1 cellular context compared by ENCODE assay signal in genomic region chr10:135601-136464, GRCh38.
A peak's percentile ranks its signal among the peaks of the same experiment; 100 is the strongest.
TF ChIP-seq lines count a peak whose summit lies in the region.

No MANE protein-coding gene starts in this region.

TF ChIP-seq in K562, 482 proteins besides CTCF, POLR2A, EP300 and RAD21 (continued from another document and continues in another):
- TF ChIP-seq ATF6 (CRISPR knock-in tag; IDR thresholded peaks at IDR 0.05): no peak
- no peak for TF ChIP-seq NEUROD1 (IDR thresholded peaks at IDR 0.05; ENCODE audit: borderline replicate concordance, low read depth, low read length, partially characterized antibody)
- TF ChIP-seq ZNF239 (CRISPR knock-in tag; IDR thresholded peaks at IDR 0.05): no peak
- no peak for TF ChIP-seq USF1 (CRISPR knock-in tag; IDR thresholded peaks at IDR 0.05)
- no peak for TF ChIP-seq TAF7 (tag; IDR thresholded peaks at IDR 0.05)
- 0 out of 2 replicates have a peak, but pooled peaks have one; percentile 29 for TF ChIP-seq ERF (CRISPR knock-in tag; IDR thresholded peaks at IDR 0.05)
- TF ChIP-seq ZNF639 (CRISPR knock-in tag; conservative IDR thresholded peaks at IDR 0.05 in 1 of 2, IDR thresholded peaks at IDR 0.05 in 1 of 2): peak in 1 of 2 experiments; percentile 56; a peak in 1 of 4 replicates
- no peak for TF ChIP-seq NFE2 (IDR thresholded peaks at IDR 0.05; ENCODE audit: low read depth)
- no peak for TF ChIP-seq POLR2AphosphoS2 (IDR thresholded peaks at IDR 0.05; ENCODE audit: low read length)
- no peak for TF ChIP-seq ZZZ3 (IDR thresholded peaks at IDR 0.05)
- TF ChIP-seq ZNF589 (CRISPR knock-in tag; IDR thresholded peaks at IDR 0.05; ENCODE audit: low read depth): no peak
- no peak for TF ChIP-seq CHCHD3 (CRISPR knock-in tag; IDR thresholded peaks at IDR 0.05)
- TF ChIP-seq TAF9B (IDR thresholded peaks at IDR 0.05; ENCODE audit: partially characterized antibody): no peak
- TF ChIP-seq CBX5 (IDR thresholded peaks at IDR 0.05; ENCODE audit: borderline replicate concordance, low read depth): no peak
- no peak for TF ChIP-seq ZNF224 (CRISPR knock-in tag; IDR thresholded peaks at IDR 0.05)
- no peak for TF ChIP-seq ZFP1 (CRISPR knock-in tag; IDR thresholded peaks at IDR 0.05)
- no peak for TF ChIP-seq CREB1 (IDR thresholded peaks at IDR 0.05)
- no peak for TF ChIP-seq CREB1 (CRISPR knock-in tag; IDR thresholded peaks at IDR 0.05)
- TF ChIP-seq DMBX1 (CRISPR knock-in tag; IDR thresholded peaks at IDR 0.05; ENCODE audit: borderline replicate concordance): no peak
- TF ChIP-seq CHD1 (IDR thresholded peaks at IDR 0.05; ENCODE audit: low read length): peak; percentile 89
- TF ChIP-seq ARID2 (IDR thresholded peaks at IDR 0.05): no peak
- TF ChIP-seq SNAPC5 (CRISPR knock-in tag; IDR thresholded peaks at IDR 0.05): no peak
- no peak for TF ChIP-seq HMBOX1 (IDR thresholded peaks at IDR 0.05)
- TF ChIP-seq ZNF75A (CRISPR knock-in tag; IDR thresholded peaks at IDR 0.05): no peak
- no peak for TF ChIP-seq ZNF274 (IDR thresholded peaks at IDR 0.05; ENCODE audit: borderline replicate concordance, low read depth, low read length)
- no peak for TF ChIP-seq GMEB1 (CRISPR knock-in tag; IDR thresholded peaks at IDR 0.05)
- TF ChIP-seq BRD4 (IDR thresholded peaks at IDR 0.05): no peak
- no peak for TF ChIP-seq ETV1 (tag; conservative IDR thresholded peaks at IDR 0.05; ENCODE audit: low read depth)
- TF ChIP-seq SREBF2 (CRISPR knock-in tag; IDR thresholded peaks at IDR 0.05): no peak
- TF ChIP-seq ZNF174 (CRISPR knock-in tag; IDR thresholded peaks at IDR 0.05): no peak
- no peak for TF ChIP-seq CBX3 (IDR thresholded peaks at IDR 0.05; ENCODE audit: borderline replicate concordance in 1 of 2, low read length in 2 of 2)
- TF ChIP-seq ZNF316 (IDR thresholded peaks at IDR 0.05): no peak
- no peak for TF ChIP-seq ZFP30 (CRISPR knock-in tag; IDR thresholded peaks at IDR 0.05; ENCODE audit: borderline replicate concordance)
- no peak for TF ChIP-seq ZHX1 (conservative IDR thresholded peaks at IDR 0.05; ENCODE audit: low read length)
- TF ChIP-seq ETS1 (conservative IDR thresholded peaks at IDR 0.05; ENCODE audit: control insufficient read depth, low read depth, low read length): no peak
- no peak for TF ChIP-seq NR2F6 (CRISPR knock-in tag; IDR thresholded peaks at IDR 0.05)
- TF ChIP-seq NBN (IDR thresholded peaks at IDR 0.05; ENCODE audit: low read depth): no peak
- TF ChIP-seq ZNF507 (tag; conservative IDR thresholded peaks at IDR 0.05): no peak
- no peak for TF ChIP-seq ZMIZ1 (IDR thresholded peaks at IDR 0.05; ENCODE audit: low read depth in 2 of 2, low read length in 2 of 2)
- TF ChIP-seq CHD4 (IDR thresholded peaks at IDR 0.05; ENCODE audit: insufficient read depth, insufficient replicate concordance, low read depth, low read length, poor library complexity, severe bottlenecking): no peak
- no peak for TF ChIP-seq SMAD3 (CRISPR knock-in tag; conservative IDR thresholded peaks at IDR 0.05)
- TF ChIP-seq ZNF695 (CRISPR knock-in tag; IDR thresholded peaks at IDR 0.05): no peak
- TF ChIP-seq XRCC3 (IDR thresholded peaks at IDR 0.05): no peak
- TF ChIP-seq RNF2 (IDR thresholded peaks at IDR 0.05): no peak
- TF ChIP-seq YBX1 (IDR thresholded peaks at IDR 0.05): no peak
- TF ChIP-seq TAF1 (IDR thresholded peaks at IDR 0.05; ENCODE audit: control insufficient read depth, extremely low read depth, insufficient read depth, low read length, severe bottlenecking): peak; percentile 18
- no peak for TF ChIP-seq RHOXF2B (CRISPR knock-in tag; conservative IDR thresholded peaks at IDR 0.05)
- TF ChIP-seq KDM2B (CRISPR knock-in tag; IDR thresholded peaks at IDR 0.05): no peak
- TF ChIP-seq TFAP4 (CRISPR knock-in tag; IDR thresholded peaks at IDR 0.05; ENCODE audit: borderline replicate concordance): peak; percentile 29; the same call in 1 of the 2 replicates
- TF ChIP-seq ZBTB5 (IDR thresholded peaks at IDR 0.05): no peak
- TF ChIP-seq POLR3A (IDR thresholded peaks at IDR 0.05; ENCODE audit: borderline replicate concordance, extremely low read depth, insufficient read depth, insufficient read length): no peak
- no peak for TF ChIP-seq OTX1 (CRISPR knock-in tag; IDR thresholded peaks at IDR 0.05)
- no peak for TF ChIP-seq ZNF133 (CRISPR knock-in tag; IDR thresholded peaks at IDR 0.05)
- no peak for TF ChIP-seq ZKSCAN3 (CRISPR knock-in tag; IDR thresholded peaks at IDR 0.05)
- no peak for TF ChIP-seq ZKSCAN8 (CRISPR knock-in tag; IDR thresholded peaks at IDR 0.05)
